In the genomic region with DNA sequence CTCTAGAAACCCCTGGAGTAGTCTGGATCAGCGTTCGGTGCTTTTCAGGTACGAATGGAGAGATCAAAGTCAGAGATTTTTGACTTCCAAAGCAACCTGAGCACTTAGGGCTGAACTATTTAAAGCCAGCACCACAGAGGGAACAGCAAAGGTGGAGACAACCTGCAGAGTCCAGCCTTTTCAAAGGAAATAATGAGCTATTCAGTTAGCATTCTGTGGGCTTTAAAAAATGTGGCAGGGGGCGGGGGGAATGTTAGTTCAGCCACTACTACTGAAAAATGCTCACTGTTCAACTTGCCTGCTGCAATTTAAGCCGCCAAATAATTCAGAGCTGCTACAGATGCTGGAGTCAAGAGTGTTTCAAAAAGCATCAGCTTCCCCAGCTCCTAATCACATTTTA, we compare ENCODE assay signal across 30 cellular contexts.
"Had no signal": no experiment of that assay in that cellular context is flagged by ENCODE, and none has a peak within 500 bp of the region (broad histone marks: within the 10 kb centered on the region; RNA-seq: fewer than 3 reads in every experiment).

No MANE protein-coding gene starts in this region.

- H3K4me3 Mint-ChIP-seq: activated CD4-positive, alpha-beta T cell treated with anti-CD3 and anti-CD28 coated beads for 36 hours; activated CD4-positive, alpha-beta T cell treated with anti-CD3 and anti-CD28 coated beads, Interleukin-2, amount 10 ng/mL, durations not matched to agents 7 days and 5 days; activated CD8-positive, alpha-beta T cell treated with anti-CD3 and anti-CD28 coated beads, Interleukin-2, amount 10 ng/mL, durations not matched to agents 7 days and 5 days; activated T-cell treated with anti-CD3 and anti-CD28 coated beads, Interleukin-2, amount 50 U/mL, for 24 hours; brain; T-helper 1 cell treated with Interleukin-12 subunit alpha and Interleukin-12 subunit beta and Interleukin-4 antibody, amounts not matched to agents 30 μg/mL and 1 μg/mL, for 36 hours; T-helper 2 cell treated with Interferon-gamma antibody and Interleukin-4, amounts not matched to agents 5 μg/mL and 100 μg/mL, for 36 hours had no signal

- H3K9ac ChIP-seq: SK-N-SH had no signal

- DNase-seq: activated CD4-positive, alpha-beta T cell treated with anti-CD3 and anti-CD28 coated beads for 36 hours; activated CD4-positive, alpha-beta T cell treated with anti-CD3 and anti-CD28 coated beads, Interleukin-2, amount 10 ng/mL, durations not matched to agents 7 days and 5 days; activated CD4-positive, alpha-beta T cell treated with anti-CD3 and anti-CD28 coated beads, Interleukin-2, amount 50 U/mL, for 48 hours; activated CD8-positive, alpha-beta T cell treated with anti-CD3 and anti-CD28 coated beads, Interleukin-2, amount 10 ng/mL, durations not matched to agents 7 days and 5 days; activated gamma-delta T cell; activated naive CD4-positive, alpha-beta T cell treated with Interleukin-2 at 50 U/mL for 16 hours; activated T-cell treated with anti-CD3 and anti-CD28 coated beads, Interleukin-2, amount 50 U/mL, for 24 hours; adrenal gland; caudate nucleus; IMR-90; NCI-H1105; NCI-H1417 treated with DMSO at 0.1 percent for 48 hours; NCI-H1694 treated with DMSO at 0.1 percent for 48 hours; NCI-H2029 treated with DMSO at 0.1 percent for 48 hours; NCI-H226; NCI-H446 treated with DMSO at 0.1 percent for 48 hours; NCI-H69; PC-3; Peyer's patch; RPMI8226; SHP77 treated with DMSO at 0.1 percent for 48 hours; SK-N-SH had no signal

- H3K27ac ChIP-seq: adrenal gland, Peyer's patch, SJSA1 had no signal

- H3K9me2 ChIP-seq: SK-N-SH had no signal

- H3K27ac Mint-ChIP-seq: activated CD4-positive, alpha-beta T cell treated with anti-CD3 and anti-CD28 coated beads for 36 hours; activated CD4-positive, alpha-beta T cell treated with anti-CD3 and anti-CD28 coated beads, Interleukin-2, amount 10 ng/mL, durations not matched to agents 7 days and 5 days; activated CD8-positive, alpha-beta T cell treated with anti-CD3 and anti-CD28 coated beads, Interleukin-2, amount 10 ng/mL, durations not matched to agents 7 days and 5 days; activated naive CD4-positive, alpha-beta T cell treated with anti-CD3 and anti-CD28 coated beads, Interleukin-2, amount 50 U/mL, for 72 hours; activated T-cell treated with anti-CD3 and anti-CD28 coated beads, Interleukin-2, amount 50 U/mL, for 24 hours; activated T-helper 2 cell treated with anti-CD3 and anti-CD28 coated beads, Interferon-gamma antibody, Interleukin-2, Interleukin-4, amounts not matched to agents 10 μg/mL and 5 μg/mL and 100 μg/mL, durations not matched to agents 14 hours and 24 hours and 36 hours; T-helper 1 cell treated with Interleukin-12 subunit alpha and Interleukin-12 subunit beta and Interleukin-4 antibody, amounts not matched to agents 30 μg/mL and 1 μg/mL, for 36 hours; T-helper 2 cell treated with Interferon-gamma antibody and Interleukin-4, amounts not matched to agents 5 μg/mL and 100 μg/mL, for 36 hours had no signal

- H3K36me3 ChIP-seq: adrenal gland, Peyer's patch, SJSA1 had no signal

- H3K4me1 ChIP-seq: adrenal gland, Peyer's patch, SJSA1 had no signal

- H3K4me3 ChIP-seq: adrenal gland, K562, Peyer's patch, SJSA1 had no signal

- H3K4me2 ChIP-seq: SK-N-SH had no signal

- H3K27me3 ChIP-seq: adrenal gland, Peyer's patch, SJSA1 had no signal

- H3K27me3 Mint-ChIP-seq: activated CD4-positive, alpha-beta T cell treated with anti-CD3 and anti-CD28 coated beads, Interleukin-2, amount 10 ng/mL, durations not matched to agents 7 days and 5 days; brain had no signal

- ATAC-seq: activated CD4-positive, alpha-beta T cell treated with anti-CD3 and anti-CD28 coated beads for 36 hours; activated CD4-positive, CD25-positive, alpha-beta regulatory T cell treated with anti-CD3 and anti-CD28 coated beads, Interleukin-2, amount 50 U/mL, for 24 hours; activated CD8-positive, alpha-beta T cell treated with anti-CD3 and anti-CD28 coated beads, Interleukin-2, amount 10 ng/mL, durations not matched to agents 7 days and 5 days; activated naive CD4-positive, alpha-beta T cell treated with anti-CD3 and anti-CD28 coated beads, Interleukin-2, amount 50 U/mL, for 72 hours; K562; PC-3 had no signal

- H3K4me1 Mint-ChIP-seq: activated CD4-positive, alpha-beta T cell treated with anti-CD3 and anti-CD28 coated beads for 36 hours; activated CD4-positive, alpha-beta T cell treated with anti-CD3 and anti-CD28 coated beads, Interleukin-2, amount 10 ng/mL, durations not matched to agents 7 days and 5 days had no signal

- H3K9me3 ChIP-seq: Peyer's patch, SJSA1 had no signal
